Comparison of ENCODE assay signal across 8 cellular contexts in the genomic region with DNA sequence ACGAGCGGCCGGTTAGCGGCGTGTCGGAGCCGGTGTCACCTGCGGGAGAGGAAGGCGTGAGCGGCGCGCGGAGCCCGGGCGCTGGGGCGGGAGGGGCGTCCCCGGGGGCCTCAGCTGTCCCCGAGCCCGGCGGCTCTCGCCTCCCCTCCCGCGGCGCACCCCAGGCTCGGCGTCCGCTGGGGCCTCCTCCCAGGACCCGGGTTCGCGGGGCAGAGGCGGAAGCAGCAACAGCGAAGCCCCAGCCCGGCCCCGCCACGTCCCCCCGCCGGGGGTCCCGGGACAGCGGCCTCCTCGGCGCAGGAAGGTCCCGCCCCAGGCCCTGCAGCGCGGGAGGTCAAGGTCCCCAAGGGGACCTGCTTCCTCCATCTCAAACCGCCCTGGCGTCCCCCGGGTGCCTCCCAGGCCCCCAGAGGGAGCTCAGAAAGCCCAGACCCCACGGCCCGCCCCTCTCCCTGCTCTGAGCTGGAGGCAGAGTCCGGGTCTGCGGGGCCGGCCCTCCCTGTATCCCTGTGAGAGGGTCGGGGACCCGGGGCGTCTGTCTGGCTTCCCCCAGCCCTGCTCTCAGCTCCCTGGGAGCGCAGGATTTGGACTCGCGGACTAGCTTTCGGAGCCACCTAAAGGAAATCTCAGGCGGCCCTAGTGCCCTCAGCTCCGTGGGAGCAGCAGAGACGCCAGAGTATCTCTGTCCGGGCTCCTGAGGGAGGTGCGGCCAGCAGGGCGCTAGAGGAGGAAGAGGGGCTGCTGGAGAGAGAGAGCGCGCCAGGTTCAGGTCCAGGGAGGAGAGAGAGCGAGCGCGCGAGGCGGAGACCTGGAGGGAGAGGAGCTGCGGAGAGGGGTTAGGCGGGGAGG. TPM values are rescaled to one million over a fixed set of nuclear protein-coding genes. Genes with fewer than 3 reads are reported as not detected.
DNase-seq lines count a peak whose midpoint lies in the region; ATAC-seq and TF ChIP-seq lines count a peak whose summit lies in the region.

No MANE protein-coding gene starts in this region.

- TF ChIP-seq POLR2A in vagina (IDR thresholded peaks at IDR 0.05), result no peak

- peaks cover 47% of the 10 kb centered on the region for H3K4me1 ChIP-seq in vagina

- peak; percentile 80 for DNase-seq in activated CD4-positive, alpha-beta T cell treated with anti-CD3 and anti-CD28 coated beads, Interleukin-2, amount 10 ng/mL, durations not matched to agents 24 days and 14 days
- no peak for DNase-seq in activated CD4-positive, alpha-beta T cell treated with anti-CD3 and anti-CD28 coated beads, Interleukin-2, amount 50 U/mL, for 1 hour
- DNase-seq in NCI-H1105 (lab: John Stamatoyannopoulos, UW) (peak; percentile 33), fibroblast of gingiva (ENCODE audit: low read depth) (peak; percentile 25), vagina (ENCODE audit: extremely low spot score in 2 of 2) (no peak)
- DNase-seq in activated CD8-positive, alpha-beta memory T cell treated with anti-CD3 and anti-CD28 coated beads, Interleukin-2, amount 50 U/mL, for 4 hours, result peak; percentile 29
- DNase-seq in naive thymus-derived CD8-positive, alpha-beta T cell, result peak in 4 of 10 donors; percentile 9 to 66 (median 46)

- H3K9me3 ChIP-seq in vagina, result no peaks in the 10 kb centered on the region

- H3K27ac ChIP-seq in vagina, result peak overlapping the region; percentile 90

- peak overlapping the region; percentile 80 to 93 for H3K4me3 ChIP-seq in vagina

- H3K36me3 Mint-ChIP-seq in activated CD4-positive, alpha-beta T cell treated with anti-CD3 and anti-CD28 coated beads, Interleukin-2, amount 10 ng/mL, durations not matched to agents 24 days and 14 days (ENCODE audit: low read depth), result peaks cover 20% of the 10 kb centered on the region
- H3K36me3 Mint-ChIP-seq in naive thymus-derived CD8-positive, alpha-beta T cell, result peaks cover 0 to 8% (median 0%) of the 10 kb centered on the region in 3 donors

- H3K4me3 Mint-ChIP-seq in activated CD4-positive, alpha-beta T cell treated with anti-CD3 and anti-CD28 coated beads, Interleukin-2, amount 10 ng/mL, durations not matched to agents 24 days and 14 days, result peak overlapping the region; percentile 96
- H3K4me3 Mint-ChIP-seq in naive thymus-derived CD8-positive, alpha-beta T cell, result peak overlapping the region; percentile 83 to 98 (median 87)

- peaks cover 17% of the 10 kb centered on the region for H3K4me1 Mint-ChIP-seq in activated CD4-positive, alpha-beta T cell treated with anti-CD3 and anti-CD28 coated beads, Interleukin-2, amount 10 ng/mL, durations not matched to agents 24 days and 14 days
- H3K4me1 Mint-ChIP-seq in naive thymus-derived CD8-positive, alpha-beta T cell, result peaks cover 13 to 31% (median 27%) of the 10 kb centered on the region in 4 donors

- TF ChIP-seq CTCF in vagina (IDR thresholded peaks at IDR 0.05), result no peak

- H3K27me3 Mint-ChIP-seq in activated CD4-positive, alpha-beta T cell treated with anti-CD3 and anti-CD28 coated beads, Interleukin-2, amount 10 ng/mL, durations not matched to agents 24 days and 14 days, result peaks cover 10% of the 10 kb centered on the region
- H3K27me3 Mint-ChIP-seq in naive thymus-derived CD8-positive, alpha-beta T cell, result peaks cover 0 to 38% (median 8%) of the 10 kb centered on the region in 5 donors

- no peaks in the 10 kb centered on the region for H3K9me3 Mint-ChIP-seq in activated CD4-positive, alpha-beta T cell treated with anti-CD3 and anti-CD28 coated beads, Interleukin-2, amount 10 ng/mL, durations not matched to agents 24 days and 14 days
- H3K9me3 Mint-ChIP-seq in naive thymus-derived CD8-positive, alpha-beta T cell, result no peaks in the 10 kb centered on the region

- POLR2A ChIA-PET in naive thymus-derived CD8-positive, alpha-beta T cell (lab: Charles Lee), result interaction anchor here (0.5 to 3.4 kb wide), 7 partner anchors 10 to 419 kb away, joined by 3 to 15 read pairs (median 5); partner anchors contain the start of genes BRD9, CEP72 and TRIP13

- H3K36me3 ChIP-seq in vagina, result peaks cover 0 to 8% of the 10 kb centered on the region in 2 donors

- H3K27ac Mint-ChIP-seq in activated CD4-positive, alpha-beta T cell treated with anti-CD3 and anti-CD28 coated beads, Interleukin-2, amount 10 ng/mL, durations not matched to agents 24 days and 14 days, result peak overlapping the region; percentile 64
- H3K27ac Mint-ChIP-seq in naive thymus-derived CD8-positive, alpha-beta T cell, result peak overlapping the region in 8 of 10 donors; percentile 13 to 79 (median 71)

- H3K27me3 ChIP-seq in vagina, result no peaks in the 10 kb centered on the region

- ATAC-seq in HG02763 (IDR thresholded peaks at IDR 0.05; ENCODE audit: unreplicated experiment), result peak; percentile 27
- peak; percentile 35 to 55 for ATAC-seq in naive thymus-derived CD8-positive, alpha-beta T cell

- intact Hi-C loops in activated CD4-positive, alpha-beta T cell treated with anti-CD3 and anti-CD28 coated beads, Interleukin-2, amount 10 ng/mL, durations not matched to agents 24 days and 14 days (cut with micrococcal nuclease), result loop anchor here (2.0 kb wide), 2 partner anchors 15 to 139 kb away; partner anchors contain the start of gene CEP72
- intact Hi-C loops in vagina (cut with DNase I), result no loop called here

RNA-seq across cellular contexts. Expression of gene EXOC3, which starts 30.6 kb away (rescaled TPM):
- 64.5 and 67.2 TPM in 2 replicates for total RNA-seq in activated CD4-positive, alpha-beta T cell treated with anti-CD3 and anti-CD28 coated beads, Interleukin-2, amount 10 ng/mL, durations not matched to agents 24 days and 14 days
- total RNA-seq in naive thymus-derived CD8-positive, alpha-beta T cell, result 10 to 100 TPM; 93.3 to 99.5 TPM
- 10 to 100 TPM; 29.7 to 57.1 (median 42.5) TPM for polyA plus RNA-seq in naive thymus-derived CD8-positive, alpha-beta T cell
- total RNA-seq in vagina, result 67.5 TPM

RNA-seq across cellular contexts. Expression of gene SLC9A3, which starts 50.7 kb away (rescaled TPM):
- 3.0 and 3.3 TPM in 2 replicates for total RNA-seq in activated CD4-positive, alpha-beta T cell treated with anti-CD3 and anti-CD28 coated beads, Interleukin-2, amount 10 ng/mL, durations not matched to agents 24 days and 14 days
- total RNA-seq in naive thymus-derived CD8-positive, alpha-beta T cell, result 1 to 10 TPM; 2.4 to 2.6 TPM
- polyA plus RNA-seq in naive thymus-derived CD8-positive, alpha-beta T cell, result 1 to 10 TPM in 2 of 3 donors, under 1 TPM in 1; 0.98 to 3.3 (median 2.4) TPM
- 3.9 TPM for total RNA-seq in vagina

Comparison
In these comparisons a context has a peak if more than half of its experiments do, and no peak if none do; other contexts are left out.
1. DNase-seq: peak in activated CD4-positive, alpha-beta T cell treated with anti-CD3 and anti-CD28 coated beads, Interleukin-2, amount 10 ng/mL, durations not matched to agents 24 days and 14 days (single experiment), NCI-H1105 (single experiment), activated CD8-positive, alpha-beta memory T cell treated with anti-CD3 and anti-CD28 coated beads, Interleukin-2, amount 50 U/mL, for 4 hours (single experiment) and fibroblast of gingiva (single experiment); none in activated CD4-positive, alpha-beta T cell treated with anti-CD3 and anti-CD28 coated beads, Interleukin-2, amount 50 U/mL, for 1 hour (single experiment) and vagina (0 of 2).